Comparison of ENCODE assay signal across 21 cellular contexts in genomic region chr12:33116284-33116683, GRCh38.
"Had no signal": no experiment of that assay in that cellular context is flagged by ENCODE, and none has a peak within 500 bp of the region (broad histone marks: within the 10 kb centered on the region; RNA-seq: fewer than 3 reads in every experiment).

No MANE protein-coding gene starts in this region.

- ATAC-seq: activated CD8-positive, alpha-beta T cell treated with anti-CD3 and anti-CD28 coated beads, Interleukin-2, amount 10 ng/mL, durations not matched to agents 7 days and 5 days; activated T-cell treated with anti-CD3 and anti-CD28 coated beads, Interleukin-2, amount 50 U/mL, for 72 hours; left lung; natural killer cell treated with Interleukin-12 subunit alpha and Interleukin-12 subunit beta and Interleukin-15 and Interleukin-18, amount 100 ng/mL, for 72 hours; stimulated activated naive B cell treated with anti-CD40 and anti-IgM and Interleukin-4, amounts not matched to agents 10 μg/mL and 1 μg/mL and 100 μg/mL, for 72 hours had no signal

- H3K27me3 Mint-ChIP-seq: activated CD4-positive, alpha-beta T cell treated with anti-CD3 and anti-CD28 coated beads, Interleukin-2, amount 10 ng/mL, durations not matched to agents 24 days and 14 days; activated naive CD8-positive, alpha-beta T cell; natural killer cell treated with Interleukin-12 subunit alpha and Interleukin-12 subunit beta and Interleukin-15 and Interleukin-18, amount 100 ng/mL, for 72 hours; stimulated activated naive B cell treated with anti-CD40 and anti-IgM and Interleukin-4, amounts not matched to agents 10 μg/mL and 1 μg/mL and 100 μg/mL, for 72 hours had no signal

- H3K9me3 ChIP-seq: esophagus squamous epithelium, left lung, tibial artery had no signal

- H3K4me3 Mint-ChIP-seq: activated CD4-positive, alpha-beta T cell treated with anti-CD3 and anti-CD28 coated beads, Interleukin-2, amount 10 ng/mL, durations not matched to agents 24 days and 14 days; activated CD8-positive, alpha-beta T cell treated with anti-CD3 and anti-CD28 coated beads, Interleukin-2, amount 10 ng/mL, durations not matched to agents 7 days and 5 days; activated naive CD8-positive, alpha-beta T cell; activated T-cell treated with anti-CD3 and anti-CD28 coated beads, Interleukin-2, amount 50 U/mL, for 72 hours; natural killer cell treated with Interleukin-12 subunit alpha and Interleukin-12 subunit beta and Interleukin-15 and Interleukin-18, amount 100 ng/mL, for 72 hours; stimulated activated naive B cell treated with anti-CD40 and anti-IgM and Interleukin-4, amounts not matched to agents 10 μg/mL and 1 μg/mL and 100 μg/mL, for 72 hours; T-helper 2 cell treated with Interferon-gamma antibody and Interleukin-4, amounts not matched to agents 5 μg/mL and 100 μg/mL, for 36 hours had no signal

- H3K4me1 ChIP-seq: esophagus squamous epithelium, left lung, tibial artery had no signal

- H3K36me3 ChIP-seq: esophagus squamous epithelium, left lung, tibial artery had no signal

- H3K4me3 ChIP-seq: esophagus squamous epithelium, left lung, tibial artery had no signal

- H3K9me3 Mint-ChIP-seq: activated CD4-positive, alpha-beta T cell treated with anti-CD3 and anti-CD28 coated beads, Interleukin-2, amount 10 ng/mL, durations not matched to agents 24 days and 14 days; T-helper 2 cell treated with Interferon-gamma antibody and Interleukin-4, amounts not matched to agents 5 μg/mL and 100 μg/mL, for 36 hours had no signal

- H3K27ac Mint-ChIP-seq: activated CD4-positive, alpha-beta T cell treated with anti-CD3 and anti-CD28 coated beads, Interleukin-2, amount 10 ng/mL, durations not matched to agents 24 days and 14 days; activated CD8-positive, alpha-beta T cell treated with anti-CD3 and anti-CD28 coated beads, Interleukin-2, amount 10 ng/mL, durations not matched to agents 7 days and 5 days; activated naive CD8-positive, alpha-beta T cell; activated T-cell treated with anti-CD3 and anti-CD28 coated beads, Interleukin-2, amount 50 U/mL, for 72 hours; natural killer cell treated with Interleukin-12 subunit alpha and Interleukin-12 subunit beta and Interleukin-15 and Interleukin-18, amount 100 ng/mL, for 72 hours; stimulated activated naive B cell treated with anti-CD40 and anti-IgM and Interleukin-4, amounts not matched to agents 10 μg/mL and 1 μg/mL and 100 μg/mL, for 72 hours; T-helper 2 cell treated with Interferon-gamma antibody and Interleukin-4, amounts not matched to agents 5 μg/mL and 100 μg/mL, for 36 hours had no signal

- H3K27ac ChIP-seq: esophagus squamous epithelium, left lung, tibial artery had no signal

- DNase-seq: activated CD4-positive, alpha-beta T cell treated with anti-CD3 and anti-CD28 coated beads, Interleukin-2, amount 10 ng/mL, durations not matched to agents 24 days and 14 days; activated CD4-positive, CD25-positive, alpha-beta regulatory T cell; activated CD8-positive, alpha-beta memory T cell treated with anti-CD3 and anti-CD28 coated beads, Interleukin-2, amount 50 U/mL, for 4 hours; activated CD8-positive, alpha-beta T cell treated with anti-CD3 and anti-CD28 coated beads, Interleukin-2, amount 10 ng/mL, durations not matched to agents 7 days and 5 days; activated gamma-delta T cell treated with Interleukin-2 at 50 U/mL for 16 hours; activated T-cell treated with anti-CD3 and anti-CD28 coated beads, Interleukin-2, amount 50 U/mL, for 72 hours; amniotic stem cell; caudate nucleus; esophagus squamous epithelium; glutamatergic neuron; hypothalamus; left lung; mesenchymal stem cell; retina; stimulated activated CD4-positive, alpha-beta T cell treated with anti-CD3 and anti-CD28 coated beads, Interleukin-15, amount 100 ng/mL, for 24 hours; stimulated activated CD4-positive, alpha-beta T cell treated with anti-CD3 and anti-CD28 coated beads, Interleukin-4, amount 100 ng/mL, for 1 hour; stimulated activated naive B cell treated with anti-CD40 and anti-IgM and Interleukin-4, amounts not matched to agents 10 μg/mL and 1 μg/mL and 100 μg/mL, for 72 hours; tibial artery had no signal

- H3K36me3 Mint-ChIP-seq: activated naive CD8-positive, alpha-beta T cell; natural killer cell treated with Interleukin-12 subunit alpha and Interleukin-12 subunit beta and Interleukin-15 and Interleukin-18, amount 100 ng/mL, for 72 hours; stimulated activated naive B cell treated with anti-CD40 and anti-IgM and Interleukin-4, amounts not matched to agents 10 μg/mL and 1 μg/mL and 100 μg/mL, for 72 hours had no signal

- H3K27me3 ChIP-seq: esophagus squamous epithelium, left lung, tibial artery had no signal

- H3K4me1 Mint-ChIP-seq: activated CD4-positive, alpha-beta T cell treated with anti-CD3 and anti-CD28 coated beads, Interleukin-2, amount 10 ng/mL, durations not matched to agents 24 days and 14 days; stimulated activated naive B cell treated with anti-CD40 and anti-IgM and Interleukin-4, amounts not matched to agents 10 μg/mL and 1 μg/mL and 100 μg/mL, for 72 hours had no signal
